8 cellular contexts compared by ENCODE assay signal in genomic region chr16:72099377-72099818, GRCh38. TPM values are rescaled to one million over a fixed set of nuclear protein-coding genes. Genes with fewer than 3 reads are reported as not detected.
DNase-seq lines count a peak whose midpoint lies in the region; ATAC-seq and TF ChIP-seq lines count a peak whose summit lies in the region.

No MANE protein-coding gene starts in this region.

- no peak overlapping the region for H3K27ac ChIP-seq in foreskin keratinocyte
- no peak overlapping the region for H3K27ac ChIP-seq in osteoblast (ENCODE audit: low read depth, low read length)
- no peak overlapping the region for H3K27ac ChIP-seq in gastroesophageal sphincter

- DNase-seq in AG20443 (ENCODE audit: low spot score) (peak; percentile 73), NCI-H748 treated with DMSO at 0.1 percent for 48 hours (lab: John Stamatoyannopoulos, UW) (peak; percentile 4), activated T-cell treated with anti-CD3 and anti-CD28 coated beads for 48 hours (ENCODE audit: low read depth) (peak; percentile 19), foreskin keratinocyte (peak in 1 of 2 donors; percentile 33), osteoblast (ENCODE audit: insufficient read length, low spot score, missing footprints) (peak; percentile 92)

- H3K9me3 ChIP-seq in osteoblast (ENCODE audit: low read depth, low read length) (no peaks in the 10 kb centered on the region), gastroesophageal sphincter (no peaks in the 10 kb centered on the region)

- 15% methylated on average over 2 of the region's 12 CpGs; no CpG with 5 or more reads in 1 of the 2 donors for WGBS in gastroesophageal sphincter (ENCODE audit: low coverage in 1 of 2), 2 donors

- no peak for TF ChIP-seq EP300 in gastroesophageal sphincter (IDR thresholded peaks at IDR 0.05)

- no peak overlapping the region for H2AFZ ChIP-seq in osteoblast (ENCODE audit: low read length)

- H3K36me3 ChIP-seq in osteoblast (ENCODE audit: insufficient read depth, low read length) (peaks cover 75% of the 10 kb centered on the region), gastroesophageal sphincter (peaks cover 4 to 86% of the 10 kb centered on the region in 2 donors)

- peaks cover 38% of the 10 kb centered on the region for H3K79me2 ChIP-seq in osteoblast (ENCODE audit: insufficient read depth, low read length)

- TF ChIP-seq POLR2A in gastroesophageal sphincter (IDR thresholded peaks at IDR 0.05), result no peak

- H3K4me2 ChIP-seq in osteoblast (ENCODE audit: insufficient read depth, low read length), result no peak overlapping the region

- H3K4me1 ChIP-seq in foreskin keratinocyte, result no peaks in the 10 kb centered on the region
- peaks cover 10% of the 10 kb centered on the region for H3K4me1 ChIP-seq in osteoblast (ENCODE audit: insufficient read depth, low read length)
- peaks cover 0 to 19% (median 10%) of the 10 kb centered on the region in 3 donors for H3K4me1 ChIP-seq in gastroesophageal sphincter

- peaks cover 22% of the 10 kb centered on the region for H4K20me1 ChIP-seq in osteoblast (ENCODE audit: insufficient read depth, low read length)

- TF ChIP-seq CTCF in foreskin keratinocyte (conservative IDR thresholded peaks at IDR 0.05) (peak; percentile 70), osteoblast (IDR thresholded peaks at IDR 0.05; ENCODE audit: extremely low read depth, low read depth, low read length) (peak; percentile 66), gastroesophageal sphincter (IDR thresholded peaks at IDR 0.05) (peak in 2 of 4 experiments; percentile 8 to 45)

- H3K4me3 ChIP-seq in osteoblast (ENCODE audit: insufficient read depth, low read length) (no peak overlapping the region), gastroesophageal sphincter (no peak overlapping the region)

- H3K27me3 ChIP-seq in foreskin keratinocyte (no peaks in the 10 kb centered on the region), osteoblast (ENCODE audit: insufficient read depth, low read length) (no peaks in the 10 kb centered on the region), gastroesophageal sphincter (no peaks in the 10 kb centered on the region)

- peak; percentile 94 for ATAC-seq in GM18511 (IDR thresholded peaks at IDR 0.05; ENCODE audit: unreplicated experiment)
- peak; percentile 89 for ATAC-seq in HG03159 (IDR thresholded peaks at IDR 0.05; ENCODE audit: unreplicated experiment)
- ATAC-seq in foreskin keratinocyte, result peak; percentile 94
- ATAC-seq in gastroesophageal sphincter, result no peak

RNA-seq across cellular contexts. Expression of gene DHX38, which starts 5.8 kb away (rescaled TPM):
- total RNA-seq in foreskin keratinocyte (46.8 and 48.5 TPM in 2 replicates), osteoblast (51.4 and 52.7 TPM in 2 replicates), gastroesophageal sphincter (10 to 100 TPM; 32.8 to 73.8 (median 54.4) TPM)
- polyA plus RNA-seq in foreskin keratinocyte, result 28.8 and 29.5 TPM in 2 replicates

RNA-seq across cellular contexts. Expression of gene TXNL4B, which starts 6.0 kb away (rescaled TPM):
- total RNA-seq in foreskin keratinocyte (8.6 and 10.3 TPM in 2 replicates), osteoblast (9.1 and 12.3 TPM in 2 replicates), gastroesophageal sphincter (10 to 100 TPM in 1 of 4 donors, 1 to 10 TPM in 3; 5.8 to 10.6 (median 8.6) TPM)
- 7.4 and 7.5 TPM in 2 replicates for polyA plus RNA-seq in foreskin keratinocyte

RNA-seq across cellular contexts. Expression of gene HPR, which starts 36.4 kb away (rescaled TPM):
- total RNA-seq in foreskin keratinocyte (not detected in 2 replicates), osteoblast (not detected in 2 replicates), gastroesophageal sphincter (1 to 10 TPM in 1 of 4 donors, under 1 TPM in 1, not detected in 2; 0.50 to 2.6 TPM)
- not detected in 2 replicates for polyA plus RNA-seq in foreskin keratinocyte

RNA-seq across cellular contexts. Expression of gene HP, which starts 45.1 kb away (rescaled TPM):
- total RNA-seq in foreskin keratinocyte (not detected in 2 replicates), osteoblast (not detected in 2 replicates), gastroesophageal sphincter (1 to 10 TPM in 2 of 4 donors, not detected in 2; 2.9 to 3.4 TPM)
- not detected in 2 replicates for polyA plus RNA-seq in foreskin keratinocyte
